Comparison of ENCODE assay signal across 9 cellular contexts in the genomic region with DNA sequence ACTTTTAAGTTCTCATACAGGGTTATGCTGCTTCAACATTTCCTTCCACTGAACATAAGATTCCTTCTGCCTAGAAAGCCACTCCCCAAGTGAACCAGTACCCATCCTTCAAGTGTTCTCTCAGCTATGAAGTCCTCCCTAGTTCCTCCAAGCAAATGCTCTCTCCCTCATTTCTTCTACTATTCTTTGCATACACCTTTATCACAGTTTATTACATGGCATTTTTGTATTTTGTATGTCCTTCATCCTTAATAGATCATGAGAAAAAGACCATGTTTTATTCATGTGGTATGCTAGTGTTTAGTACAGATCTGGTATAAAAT. TPM values are rescaled to one million over a fixed set of nuclear protein-coding genes. Genes with fewer than 3 reads are reported as not detected.
A peak's percentile ranks its signal among the peaks of the same experiment; 100 is the strongest.
DNase-seq lines count a peak whose midpoint lies in the region; ATAC-seq and TF ChIP-seq lines count a peak whose summit lies in the region.
"Had no signal": no experiment of that assay in that cellular context is flagged by ENCODE, and none has a peak within 500 bp of the region (broad histone marks: within the 10 kb centered on the region; RNA-seq: fewer than 3 reads in every experiment).

No MANE protein-coding gene starts in this region.

- peaks cover 57 to 63% of the 10 kb centered on the region in 2 donors for H3K4me1 ChIP-seq in gastrocnemius medialis

- H3K36me3 ChIP-seq in gastrocnemius medialis: no peaks in the 10 kb centered on the region

- DNase-seq in DMS 273 (lab: John Stamatoyannopoulos, UW; ENCODE audit: unreplicated experiment): peak; percentile 23
- DNase-seq in DMS 273 treated with DMSO at 0.1 percent for 48 hours (lab: John Stamatoyannopoulos, UW): no peak
- DNase-seq in NCI-H69 (lab: John Stamatoyannopoulos, UW): peak; percentile 37
- DNase-seq in epithelial cell of proximal tubule (ENCODE audit: low read depth): no peak
- DNase-seq in gastrocnemius medialis: no peak
- no peak for DNase-seq in D341Med (ENCODE audit: low spot score)
- no peak for DNase-seq in HPDE6-E6E7 (ENCODE audit: extremely low spot score)

- intact Hi-C loops in gastrocnemius medialis (cut with DNase I; ENCODE audit: low total_unique reads): loop anchor here (5.0 kb wide), 3 partner anchors 42 to 1472 kb away; partner anchors contain the start of genes BCAP29 and KMT2E

- no peaks in the 10 kb centered on the region for H3K27me3 ChIP-seq in gastrocnemius medialis

- in situ Hi-C loops in gastrocnemius medialis (cut with MboI; ENCODE audit: low sequenced_read_pairs in 4 of 4): loop anchor here in 2 of 4 donors (25.0 kb wide), 2 partner anchors 1098 to 1123 kb away; partner anchors contain the start of gene KMT2E (in 1 of the 2)

- no peak for ATAC-seq in gastrocnemius medialis
- ATAC-seq in HG02759 (IDR thresholded peaks at IDR 0.05; ENCODE audit: unreplicated experiment): no peak

- no peaks in the 10 kb centered on the region for H3K9me3 ChIP-seq in gastrocnemius medialis

- no peak for TF ChIP-seq POLR2A in gastrocnemius medialis (IDR thresholded peaks at IDR 0.05)

- no peak for TF ChIP-seq CTCF in epithelial cell of proximal tubule (conservative IDR thresholded peaks at IDR 0.05; ENCODE audit: low read depth, low read length)
- TF ChIP-seq CTCF in gastrocnemius medialis (IDR thresholded peaks at IDR 0.05 in 4 of 5, conservative IDR thresholded peaks at IDR 0.05 in 1 of 5): no peak

- peak overlapping the region; percentile 94 to 99 (median 98) for H3K27ac ChIP-seq in gastrocnemius medialis
- H3K27ac ChIP-seq: 22Rv1 had no signal

- H3K4me3 ChIP-seq in epithelial cell of proximal tubule (ENCODE audit: low read depth, low read length) (peak overlapping the region; percentile 79), gastrocnemius medialis (peak overlapping the region; percentile 71 to 82 (median 72))

RNA-seq across cellular contexts. Expression of gene SYPL1, which starts 1.9 kb away (rescaled TPM):
- 62.2 and 64.5 TPM in 2 replicates for total RNA-seq in epithelial cell of proximal tubule
- 10 to 100 TPM; 81.5 to 90.9 (median 83.2) TPM for total RNA-seq in gastrocnemius medialis

Comparison
In these comparisons a context has a peak if more than half of its experiments do, and no peak if none do; other contexts are left out.
1. DNase-seq: peak in DMS 273 (single experiment) and NCI-H69 (single experiment); none in DMS 273 treated with DMSO at 0.1 percent for 48 hours (single experiment), epithelial cell of proximal tubule (single experiment), gastrocnemius medialis (0 of 2), D341Med (single experiment) and HPDE6-E6E7 (single experiment).